In the genomic region with DNA sequence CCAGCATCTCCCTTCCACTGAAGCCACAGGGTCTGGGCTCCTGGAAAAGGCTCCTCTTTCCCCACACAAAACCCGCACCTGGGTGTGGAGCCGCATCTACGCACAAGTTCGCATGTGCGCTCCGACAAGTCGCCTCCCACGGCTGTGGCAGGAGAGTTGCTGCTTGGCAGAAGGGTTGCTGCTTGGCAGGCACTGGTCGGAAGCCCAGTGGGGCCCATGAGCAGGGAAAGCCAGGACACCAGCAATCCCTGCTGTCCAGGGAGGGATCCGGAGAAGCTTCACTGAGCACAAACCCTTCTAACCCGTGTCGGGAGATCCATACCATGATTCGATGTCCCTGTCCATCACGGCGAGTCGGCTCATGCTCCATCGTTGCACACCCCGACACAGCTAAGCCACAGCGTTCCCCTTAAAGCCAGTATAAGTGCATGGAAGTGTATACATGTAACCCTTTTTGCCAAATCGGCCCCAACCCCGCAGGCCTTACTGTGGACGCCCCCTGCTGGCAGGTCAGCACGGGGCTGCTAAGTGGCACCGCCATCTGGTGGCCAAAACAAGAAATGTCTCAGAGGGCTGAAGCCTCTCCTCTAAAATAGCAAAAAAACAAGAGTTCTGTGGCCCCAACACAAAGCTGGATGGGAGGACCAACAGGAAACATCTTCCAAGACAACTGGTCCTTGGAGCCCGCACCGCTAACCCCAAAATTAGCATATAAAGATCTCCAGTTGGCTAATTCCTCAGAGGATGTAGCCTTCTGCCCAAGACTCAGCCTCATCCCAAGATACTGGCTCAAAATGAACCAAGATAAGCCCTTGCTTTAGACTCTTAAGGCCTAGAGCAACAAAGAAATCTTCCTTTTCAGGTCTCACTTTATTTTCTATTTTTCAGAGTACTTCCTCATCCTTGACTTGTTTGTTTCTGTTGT, we compare ENCODE assay signal across 8 cellular contexts. TPM values are rescaled to one million over a fixed set of nuclear protein-coding genes. Genes with fewer than 3 reads are reported as not detected.
DNase-seq lines count a peak whose midpoint lies in the region; ATAC-seq and TF ChIP-seq lines count a peak whose summit lies in the region.

No MANE protein-coding gene starts in this region.

- H4K91ac ChIP-seq in neuronal stem cell (ENCODE audit: low read depth, low read length, poor library complexity): no peak overlapping the region

- no peak overlapping the region for H2BK5ac ChIP-seq in neuronal stem cell (ENCODE audit: low read length)

- TF ChIP-seq CTCF in fibroblast of mammary gland (conservative IDR thresholded peaks at IDR 0.05; ENCODE audit: control insufficient read depth, insufficient read depth, low read depth, low read length): peak; percentile 100
- peak in 6 of 7 experiments; percentile 49 to 100 (median 100) for TF ChIP-seq CTCF in stomach (IDR thresholded peaks at IDR 0.05)

- no peak overlapping the region for H4K8ac ChIP-seq in neuronal stem cell (ENCODE audit: low read depth, low read length)

- H3K4me3 ChIP-seq in fibroblast of mammary gland (ENCODE audit: control insufficient read depth, low read depth, low read length) (no peak overlapping the region), neuronal stem cell (ENCODE audit: low read length in 2 of 2) (no peak overlapping the region), stomach (no peak overlapping the region)

- peaks cover 31% of the 10 kb centered on the region for H3K27me3 Mint-ChIP-seq in activated T-helper 1 cell treated with anti-CD3 and anti-CD28 coated beads, Interleukin-12 subunit alpha, Interleukin-12 subunit beta, Interleukin-2, Interleukin-4 antibody, amounts not matched to agents 30 ng/mL and 10 ng/mL and 1 ng/mL, durations not matched to agents 14 hours and 24 hours and 36 hours (ENCODE audit: insufficient read depth)

- H3K14ac ChIP-seq in neuronal stem cell (ENCODE audit: low read length): no peak overlapping the region

- H3K36me3 ChIP-seq in neuronal stem cell (replicated peaks in 1 of 2; ENCODE audit: control insufficient read depth in 2 of 2, insufficient read depth in 2 of 2, low read length in 2 of 2) (no peaks in the 10 kb centered on the region), stomach (peaks cover 0 to 5% (median 0%) of the 10 kb centered on the region in 4 donors)

- H3K79me1 ChIP-seq in neuronal stem cell (ENCODE audit: low read depth, low read length): peaks cover 1% of the 10 kb centered on the region

- H3K27me3 ChIP-seq in neuronal stem cell (ENCODE audit: control insufficient read depth in 3 of 3, insufficient read depth in 3 of 3, low read depth in 1 of 3, low read length in 3 of 3) (peaks cover 0 to 13% (median 0%) of the 10 kb centered on the region in 3 experiments), stomach (peaks cover 2 to 23% (median 8%) of the 10 kb centered on the region in 3 donors)

- WGBS in neuronal stem cell (ENCODE audit: extremely low coverage in 2 of 2, insufficient read length in 2 of 2, insufficient replicate concordance in 1 of 2), 2 donors: no CpG with 5 or more reads among the region's 26 CpGs
- 50 to 58% (median 57%) methylated on average over 24 to 26 of the region's 26 CpGs for WGBS in stomach, 5 donors

- peak overlapping the region; percentile 12 for H3K23ac ChIP-seq in neuronal stem cell (ENCODE audit: low read depth, low read length, poor library complexity)

- H2BK15ac ChIP-seq in neuronal stem cell (ENCODE audit: low read length): no peak overlapping the region

- no peak for ATAC-seq in HG02678 (IDR thresholded peaks at IDR 0.05; ENCODE audit: unreplicated experiment)

- peak overlapping the region; percentile 9 for H2AFZ ChIP-seq in neuronal stem cell (ENCODE audit: low read length)

- peak overlapping the region; percentile 67 for H2AK5ac ChIP-seq in neuronal stem cell (ENCODE audit: low read depth, low read length)

- H3K27ac ChIP-seq in neuronal stem cell (replicated peaks; ENCODE audit: low read length) (no peak overlapping the region), stomach (no peak overlapping the region)

- no peak overlapping the region for H3K9ac ChIP-seq in neuronal stem cell (ENCODE audit: low read depth, low read length, poor library complexity)

- H3K36me3 Mint-ChIP-seq in activated T-helper 1 cell treated with anti-CD3 and anti-CD28 coated beads, Interleukin-12 subunit alpha, Interleukin-12 subunit beta, Interleukin-2, Interleukin-4 antibody, amounts not matched to agents 30 ng/mL and 10 ng/mL and 1 ng/mL, durations not matched to agents 14 hours and 24 hours and 36 hours (ENCODE audit: low read depth): no peaks in the 10 kb centered on the region

- no peak overlapping the region for H3K18ac ChIP-seq in neuronal stem cell (ENCODE audit: low read length)

- H2BK120ac ChIP-seq in neuronal stem cell (ENCODE audit: low read depth, low read length): no peak overlapping the region

- intact Hi-C loops in activated T-helper 1 cell treated with anti-CD3 and anti-CD28 coated beads, Interleukin-12 subunit alpha, Interleukin-12 subunit beta, Interleukin-2, Interleukin-4 antibody, amounts not matched to agents 30 ng/mL and 10 ng/mL and 1 ng/mL, durations not matched to agents 14 hours and 24 hours and 36 hours (cut with micrococcal nuclease): loop anchor here (1.0 to 5.0 kb wide), 8 partner anchors 36 to 488 kb away; partner anchors contain the start of genes BMF and SRP14
- intact Hi-C loops in stomach (cut with DNase I; ENCODE audit: low total_unique reads): loop anchor here (5.0 kb wide), 1 partner anchor 227 kb away; no protein-coding TSS in a partner anchor

- H3K4ac ChIP-seq in neuronal stem cell (ENCODE audit: low read length): no peak overlapping the region

- H3K9me3 ChIP-seq in neuronal stem cell (replicated peaks in 1 of 2; ENCODE audit: control insufficient read depth in 2 of 2, insufficient read depth in 1 of 2, low read depth in 1 of 2, low read length in 2 of 2) (peaks cover 0 to 3% of the 10 kb centered on the region in 2 donors), stomach (no peaks in the 10 kb centered on the region)

- TF ChIP-seq POLR2A in stomach (IDR thresholded peaks at IDR 0.05): no peak

- H2BK12ac ChIP-seq in neuronal stem cell (ENCODE audit: low read length): no peak overlapping the region

- no peak overlapping the region for H3K4me3 Mint-ChIP-seq in activated T-helper 1 cell treated with anti-CD3 and anti-CD28 coated beads, Interleukin-12 subunit alpha, Interleukin-12 subunit beta, Interleukin-2, Interleukin-4 antibody, amounts not matched to agents 30 ng/mL and 10 ng/mL and 1 ng/mL, durations not matched to agents 14 hours and 24 hours and 36 hours

- H3K9me3 Mint-ChIP-seq in activated T-helper 1 cell treated with anti-CD3 and anti-CD28 coated beads, Interleukin-12 subunit alpha, Interleukin-12 subunit beta, Interleukin-2, Interleukin-4 antibody, amounts not matched to agents 30 ng/mL and 10 ng/mL and 1 ng/mL, durations not matched to agents 14 hours and 24 hours and 36 hours: no peaks in the 10 kb centered on the region

- H3K4me1 ChIP-seq in neuronal stem cell (ENCODE audit: control insufficient read depth in 2 of 2, insufficient read depth in 1 of 2, low read depth in 1 of 2, low read length in 2 of 2) (peaks cover 2 to 26% of the 10 kb centered on the region in 2 donors), stomach (peaks cover 3 to 8% (median 6%) of the 10 kb centered on the region in 4 donors)

- TF ChIP-seq EP300 in stomach (IDR thresholded peaks at IDR 0.05): no peak

- no peak overlapping the region for H3K4me2 ChIP-seq in neuronal stem cell (ENCODE audit: insufficient read depth, low read length, poor library complexity, severe bottlenecking)

- peaks cover 5% of the 10 kb centered on the region for H3K4me1 Mint-ChIP-seq in activated T-helper 1 cell treated with anti-CD3 and anti-CD28 coated beads, Interleukin-12 subunit alpha, Interleukin-12 subunit beta, Interleukin-2, Interleukin-4 antibody, amounts not matched to agents 30 ng/mL and 10 ng/mL and 1 ng/mL, durations not matched to agents 14 hours and 24 hours and 36 hours (ENCODE audit: low read depth)

- H3K27ac Mint-ChIP-seq in activated T-helper 1 cell treated with anti-CD3 and anti-CD28 coated beads, Interleukin-12 subunit alpha, Interleukin-12 subunit beta, Interleukin-2, Interleukin-4 antibody, amounts not matched to agents 30 ng/mL and 10 ng/mL and 1 ng/mL, durations not matched to agents 14 hours and 24 hours and 36 hours: no peak overlapping the region

- DNase-seq in ELF-1 (ENCODE audit: low read depth, low spot score) (peak; percentile 94), KG1 (lab: John Stamatoyannopoulos, UW) (peak; percentile 76), RPMI7951 (ENCODE audit: low read depth) (peak; percentile 79), fibroblast of mammary gland (ENCODE audit: low read depth) (peak; percentile 78), neuronal stem cell (ENCODE audit: low spot score) (peak; percentile 81), stomach (peak; percentile 87)
- peak; percentile 83 for DNase-seq in activated T-helper 1 cell treated with anti-CD3 and anti-CD28 coated beads, Interleukin-12 subunit alpha, Interleukin-12 subunit beta, Interleukin-2, Interleukin-4 antibody, amounts not matched to agents 30 ng/mL and 10 ng/mL and 1 ng/mL, durations not matched to agents 14 hours and 24 hours and 36 hours (ENCODE audit: low spot score)

RNA-seq across cellular contexts. Expression of gene ANKRD63, which starts 8.3 kb away (rescaled TPM):
- total RNA-seq in RPMI7951 (2014; rRNA removed; shearing (Covaris generic)): not detected in 2 replicates
- not detected in 2 replicates for total RNA-seq in activated T-helper 1 cell treated with anti-CD3 and anti-CD28 coated beads, Interleukin-12 subunit alpha, Interleukin-12 subunit beta, Interleukin-2, Interleukin-4 antibody, amounts not matched to agents 30 ng/mL and 10 ng/mL and 1 ng/mL, durations not matched to agents 14 hours and 24 hours and 36 hours
- not detected for polyA plus RNA-seq in neuronal stem cell (2013, experiment 1 of 2)
- not detected for polyA plus RNA-seq in neuronal stem cell (2013, experiment 2 of 2)
- under 1 TPM in 1 of 5 donors, not detected in 4; 0.37 TPM for total RNA-seq in stomach
- polyA plus RNA-seq in stomach: not detected

RNA-seq across cellular contexts. Expression of gene PLCB2, which starts 33.1 kb away (rescaled TPM):
- 1.4 and 1.6 TPM in 2 replicates for total RNA-seq in RPMI7951 (2014; rRNA removed; shearing (Covaris generic))
- 88.5 and 89.0 TPM in 2 replicates for total RNA-seq in activated T-helper 1 cell treated with anti-CD3 and anti-CD28 coated beads, Interleukin-12 subunit alpha, Interleukin-12 subunit beta, Interleukin-2, Interleukin-4 antibody, amounts not matched to agents 30 ng/mL and 10 ng/mL and 1 ng/mL, durations not matched to agents 14 hours and 24 hours and 36 hours
- 3.7 TPM for polyA plus RNA-seq in neuronal stem cell (2013, experiment 1 of 2)
- polyA plus RNA-seq in neuronal stem cell (2013, experiment 2 of 2): 3.2 TPM
- 10 to 100 TPM in 3 of 5 donors, 1 to 10 TPM in 2; 3.5 to 12.5 (median 11.7) TPM for total RNA-seq in stomach
- polyA plus RNA-seq in stomach: 1 to 10 TPM; 5.3 to 5.6 (median 5.4) TPM

RNA-seq across cellular contexts. Expression of gene PAK6, which starts 35.7 kb away (rescaled TPM):
- total RNA-seq in RPMI7951 (2014; rRNA removed; shearing (Covaris generic)): 7.9 and 9.5 TPM in 2 replicates
- 0.26 and 0.78 TPM in 2 replicates for total RNA-seq in activated T-helper 1 cell treated with anti-CD3 and anti-CD28 coated beads, Interleukin-12 subunit alpha, Interleukin-12 subunit beta, Interleukin-2, Interleukin-4 antibody, amounts not matched to agents 30 ng/mL and 10 ng/mL and 1 ng/mL, durations not matched to agents 14 hours and 24 hours and 36 hours
- polyA plus RNA-seq in neuronal stem cell (2013, experiment 1 of 2): 0.36 TPM
- 0.37 TPM for polyA plus RNA-seq in neuronal stem cell (2013, experiment 2 of 2)
- 10 to 100 TPM in 3 of 5 donors, 1 to 10 TPM in 1, under 1 TPM in 1; under 0.01 to 91.9 (median 16.3) TPM for total RNA-seq in stomach
- polyA plus RNA-seq in stomach: 1 to 10 TPM; 1.8 to 7.7 (median 4.7) TPM

RNA-seq across cellular contexts. Expression of gene INAFM2, which starts 48.9 kb away (rescaled TPM):
- total RNA-seq in RPMI7951 (2014; rRNA removed; shearing (Covaris generic)): 23.0 and 25.6 TPM in 2 replicates
- total RNA-seq in activated T-helper 1 cell treated with anti-CD3 and anti-CD28 coated beads, Interleukin-12 subunit alpha, Interleukin-12 subunit beta, Interleukin-2, Interleukin-4 antibody, amounts not matched to agents 30 ng/mL and 10 ng/mL and 1 ng/mL, durations not matched to agents 14 hours and 24 hours and 36 hours: 19.2 and 25.1 TPM in 2 replicates
- 12.8 TPM for polyA plus RNA-seq in neuronal stem cell (2013, experiment 1 of 2)
- 13.4 TPM for polyA plus RNA-seq in neuronal stem cell (2013, experiment 2 of 2)
- total RNA-seq in stomach: 10 to 100 TPM; 16.4 to 65.2 (median 21.6) TPM
- polyA plus RNA-seq in stomach: 10 to 100 TPM in 1 of 3 donors, 1 to 10 TPM in 2; 3.4 to 20.5 (median 8.8) TPM
